ENCODE assay signal across 22 cellular contexts in the genomic region with DNA sequence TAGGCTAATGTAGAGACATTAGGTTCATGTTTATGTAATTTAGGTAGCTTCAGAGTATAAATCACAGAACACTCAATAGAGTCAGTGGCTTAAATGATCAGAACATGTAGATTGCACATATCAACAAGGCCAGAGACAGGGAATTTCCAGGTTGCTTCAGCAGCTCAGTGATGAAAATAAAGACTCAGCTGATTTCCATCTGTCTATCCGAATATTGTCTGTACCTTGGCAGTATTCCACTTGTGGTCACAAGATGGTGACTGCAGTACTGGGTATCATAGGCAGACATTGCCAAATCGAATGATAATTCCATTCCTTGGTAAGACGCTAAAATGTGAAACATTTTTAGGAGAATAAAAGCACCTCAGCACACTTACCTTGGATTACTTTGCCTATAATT.
A peak's percentile ranks its signal among the peaks of the same experiment; 100 is the strongest.
DNase-seq lines count a peak whose midpoint lies in the region; ATAC-seq, FAIRE-seq and TF ChIP-seq lines count a peak whose summit lies in the region.
"Had no signal": no experiment of that assay in that cellular context is flagged by ENCODE, and none has a peak within 500 bp of the region (broad histone marks: within the 10 kb centered on the region; RNA-seq: fewer than 3 reads in every experiment).

No MANE protein-coding gene starts in this region.

- H3K36me3 ChIP-seq in K562 (ENCODE audit: control insufficient read depth, insufficient read depth, low read length), result no peaks in the 10 kb centered on the region

- no peaks in the 10 kb centered on the region for H4K20me1 ChIP-seq in K562 (replicated peaks; ENCODE audit: control insufficient read depth, insufficient read depth, low read length)

- FAIRE-seq in K562 (lab: Jason Lieb, UNC), result peak; percentile 29
- FAIRE-seq: D721Med, GM12891 had no signal

- no peak for TF ChIP-seq POLR2A in K562 (conservative IDR thresholded peaks at IDR 0.05)

- H3K4me2 ChIP-seq in K562 (ENCODE audit: insufficient read depth, low read length), result no peak overlapping the region

- TF ChIP-seq CTCF in K562 (IDR thresholded peaks at IDR 0.05 in 2 of 3, conservative IDR thresholded peaks at IDR 0.05 in 1 of 3; ENCODE audit: insufficient read depth in 2 of 3, low read depth in 1 of 3, low read length in 3 of 3), result peak in 1 of 3 experiments; percentile 18; a peak in 1 of 6 replicates
- no peak for TF ChIP-seq CTCF in dorsolateral prefrontal cortex (IDR thresholded peaks at IDR 0.05 in 54 of 56, conservative IDR thresholded peaks at IDR 0.05 in 2 of 56; ENCODE audit: low read depth in 1 of 56, partially characterized antibody in 56 of 56)

- H3K27me3 ChIP-seq in K562 (ENCODE audit: control insufficient read depth in 2 of 2, insufficient read depth in 2 of 2, low read length in 2 of 2) (no peaks in the 10 kb centered on the region), dorsolateral prefrontal cortex (no peaks in the 10 kb centered on the region)

- no peak overlapping the region for H3K9ac ChIP-seq in K562 (ENCODE audit: insufficient read depth in 1 of 2, low read depth in 2 of 2, low read length in 2 of 2)

- H3K27ac ChIP-seq in K562 (ENCODE audit: extremely low read depth, low read depth, low read length) (no peak overlapping the region), dorsolateral prefrontal cortex (no peak overlapping the region)
- H3K27ac ChIP-seq: C4-2B, HL-60 had no signal

- BruUV-seq in K562 (replicated peaks; lab: Mats Ljungman, UMichigan), result no TSS peak

- H3K9me1 ChIP-seq in K562 (ENCODE audit: control insufficient read depth, insufficient read depth, low read length), result no peaks in the 10 kb centered on the region

- in situ Hi-C loops in K562 (cut with MboI), result no loop called here

- H3K4me3 ChIP-seq in K562, result no peak overlapping the region
- no peak overlapping the region for H3K4me3 ChIP-seq in dorsolateral prefrontal cortex

- peak; percentile 10 to 38; a peak in 1 of 4 replicates for TF ChIP-seq RAD21 in K562 (CRISPR knock-in tag; conservative IDR thresholded peaks at IDR 0.05 in 1 of 2, IDR thresholded peaks at IDR 0.05 in 1 of 2)

- CTCF ChIA-PET in K562 (lab: Yijun Ruan, JAX; ENCODE audit: low intra/inter-chr PET ratio), result interaction anchor here (0.6 kb wide), 1 partner anchor 410 kb away, joined by 3 read pairs; no protein-coding TSS in a partner anchor

- 17% methylated on average over 3 of the region's 3 CpGs for WGBS in K562 (ENCODE audit: insufficient coverage, low coverage, missing lambda C conversion rate)

- H3K9me3 ChIP-seq in K562 (replicated peaks; ENCODE audit: control insufficient read depth, insufficient read depth, low read depth, low read length), result no peaks in the 10 kb centered on the region

- ATAC-seq in K562 (no peak), HG03432 (IDR thresholded peaks at IDR 0.05; ENCODE audit: unreplicated experiment) (no peak)
- ATAC-seq: PC-3 had no signal

- DNase-seq in LHCN-M2 (ENCODE audit: low read depth) (peak; percentile 16), K562 (ENCODE audit: extremely low read depth in 1 of 4, low spot score in 3 of 4) (no peak), fibroblast of peridontal ligament (ENCODE audit: extremely low read depth) (peak; percentile 28), renal cortical epithelial cell (ENCODE audit: low read depth) (peak; percentile 17), GM19240 (ENCODE audit: insufficient read length, low spot score) (no peak), dorsolateral prefrontal cortex (no peak)
- DNase-seq: ACHN, Karpas-422, NCI-H1105, NCI-H1694 treated with DMSO at 0.1 percent for 48 hours, NCI-H2107, NCI-H2227 treated with DMSO at 0.1 percent for 48 hours, NCI-H510A treated with DMSO at 0.1 percent for 48 hours, NCI-H82, PC-3, RPMI8226, SHP77 treated with DMSO at 0.1 percent for 48 hours had no signal

- intact Hi-C loops in K562 (cut with micrococcal nuclease), result no loop called here
- intact Hi-C loops in dorsolateral prefrontal cortex (cut with DNase I), result no loop called here

- no peaks in the 10 kb centered on the region for H3K4me1 ChIP-seq in K562 (replicated peaks in 1 of 2; ENCODE audit: control insufficient read depth in 2 of 2, insufficient read depth in 2 of 2, low read length in 2 of 2)

- TF ChIP-seq EP300 in K562 (IDR thresholded peaks at IDR 0.05; ENCODE audit: low read length), result no peak

- POLR2A ChIA-PET in K562 (lab: Yijun Ruan, JAX), result interaction anchor here (0.9 kb wide), 1 partner anchor 18 kb away, joined by 3 read pairs; no protein-coding TSS in a partner anchor

- no peak overlapping the region for H2AFZ ChIP-seq in K562 (ENCODE audit: low read depth, low read length)

- H3K79me2 ChIP-seq in K562 (ENCODE audit: control insufficient read depth, insufficient read depth, low read length), result no peaks in the 10 kb centered on the region

TF ChIP-seq in K562, 482 proteins besides CTCF, POLR2A, EP300 and RAD21:
- no peak for TF ChIP-seq CCNT2 (IDR thresholded peaks at IDR 0.05; ENCODE audit: borderline replicate concordance, extremely low read depth, insufficient read length, low read depth, low read length)
- no peak for TF ChIP-seq FOSL1 (tag; conservative IDR thresholded peaks at IDR 0.05)
- TF ChIP-seq MED1 (CRISPR knock-in tag; IDR thresholded peaks at IDR 0.05; ENCODE audit: borderline replicate concordance), result no peak
- no peak for TF ChIP-seq PTBP1 (IDR thresholded peaks at IDR 0.05; ENCODE audit: low read depth, low read length)
- TF ChIP-seq COPS2 (conservative IDR thresholded peaks at IDR 0.05), result no peak
- TF ChIP-seq XRCC4 (IDR thresholded peaks at IDR 0.05; ENCODE audit: extremely low read depth, insufficient read depth, insufficient read length), result no peak
- no peak for TF ChIP-seq MTA1 (IDR thresholded peaks at IDR 0.05; ENCODE audit: borderline replicate concordance)
- no peak for TF ChIP-seq TSC22D4 (tag; IDR thresholded peaks at IDR 0.05)
- TF ChIP-seq MTA2 (IDR thresholded peaks at IDR 0.05; ENCODE audit: low read depth), result no peak
- TF ChIP-seq MYC (IDR thresholded peaks at IDR 0.05; ENCODE audit: low read depth, low read length), result no peak
- TF ChIP-seq MYC (CRISPR knock-in tag; IDR thresholded peaks at IDR 0.05; ENCODE audit: borderline replicate concordance, low read depth), result no peak
- TF ChIP-seq, protein P1, sequence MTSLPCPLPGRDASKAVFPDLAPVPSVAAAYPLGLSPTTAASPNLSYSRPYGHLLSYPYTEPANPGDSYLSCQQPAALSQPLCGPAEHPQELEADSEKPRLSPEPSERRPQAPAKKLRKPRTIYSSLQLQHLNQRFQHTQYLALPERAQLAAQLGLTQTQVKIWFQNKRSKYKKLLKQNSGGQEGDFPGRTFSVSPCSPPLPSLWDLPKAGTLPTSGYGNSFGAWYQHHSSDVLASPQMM (CRISPR knock-in tag; IDR thresholded peaks at IDR 0.05), result no peak
- no peak for TF ChIP-seq HEY1 (CRISPR knock-in tag; IDR thresholded peaks at IDR 0.05; ENCODE audit: borderline replicate concordance)
- TF ChIP-seq MXI1 (IDR thresholded peaks at IDR 0.05; ENCODE audit: low read depth, low read length), result no peak
- TF ChIP-seq ELF2 (CRISPR knock-in tag; IDR thresholded peaks at IDR 0.05), result no peak
TF ChIP-seq in K562: peak in this region for 0.

Comparison
In these comparisons a context has a peak if more than half of its experiments do, and no peak if none do; other contexts are left out.
1. DNase-seq: peak in LHCN-M2 (single experiment), fibroblast of peridontal ligament (single experiment) and renal cortical epithelial cell (single experiment); none in K562 (0 of 4), GM19240 (single experiment) and dorsolateral prefrontal cortex (0 of 10).